Comparison of ENCODE assay signal across 18 cellular contexts in genomic region chr2:110827518-110827917, GRCh38.
DNase-seq lines count a peak whose midpoint lies in the region; ATAC-seq, FAIRE-seq and TF ChIP-seq lines count a peak whose summit lies in the region.
"Had no signal": no experiment of that assay in that cellular context is flagged by ENCODE, and none has a peak within 500 bp of the region (broad histone marks: within the 10 kb centered on the region; RNA-seq: fewer than 3 reads in every experiment).

No MANE protein-coding gene starts in this region.

- TF ChIP-seq CTCF in GM12878 (IDR thresholded peaks at IDR 0.05 in 2 of 3, conservative IDR thresholded peaks at IDR 0.05 in 1 of 3; ENCODE audit: control insufficient read depth in 2 of 3, extremely low read depth in 1 of 3, insufficient read depth in 1 of 3, low read depth in 3 of 3, low read length in 3 of 3), result no peak
- no peak for TF ChIP-seq CTCF in breast epithelium (IDR thresholded peaks at IDR 0.05)
- TF ChIP-seq CTCF in BE2C (IDR thresholded peaks at IDR 0.05; ENCODE audit: low read depth, low read length), result no peak

- H3K27me3 Mint-ChIP-seq in CD8-positive, alpha-beta memory T cell, result peaks cover 5 to 12% of the 10 kb centered on the region in 2 donors

- no peak for TF ChIP-seq RAD21 in GM12878 (IDR thresholded peaks at IDR 0.05; ENCODE audit: insufficient read depth, low read depth, low read length)

- DNase-seq in CD8-positive, alpha-beta memory T cell, result no peak
- DNase-seq in Karpas-422 (peak; percentile 7), GM12878 (ENCODE audit: low read depth, low spot score) (no peak), breast epithelium (ENCODE audit: low spot score in 2 of 2) (no peak), BE2C (no peak)
- no peak for DNase-seq in stimulated activated naive CD8-positive, alpha-beta T cell treated with anti-CD3 and anti-CD28 coated beads, Interleukin-15, Interleukin-2, amounts not matched to agents 100 U/mL and 50 U/mL, for 24 hours
- DNase-seq in activated naive CD4-positive, alpha-beta T cell treated with anti-CD3 and anti-CD28 coated beads, Interleukin-2, amount 50 U/mL, for 72 hours (ENCODE audit: low spot score in 2 of 2), result no peak
- DNase-seq: GOT3, KBM-7, NCI-H1436, NCI-H2029, NCI-H345, NCI-H526 treated with DMSO at 0.1 percent for 48 hours had no signal

- TF ChIP-seq POLR2A in GM12878 (IDR thresholded peaks at IDR 0.05; ENCODE audit: low read depth, low read length) (no peak), breast epithelium (IDR thresholded peaks at IDR 0.05) (no peak)

- ATAC-seq in GM12878, result no peak
- peak; percentile 49 for ATAC-seq in stimulated activated naive CD8-positive, alpha-beta T cell treated with anti-CD3 and anti-CD28 coated beads, Interleukin-15, Interleukin-2, amounts not matched to agents 100 U/mL and 50 U/mL, for 24 hours
- ATAC-seq in activated naive CD4-positive, alpha-beta T cell treated with anti-CD3 and anti-CD28 coated beads, Interleukin-2, amount 50 U/mL, for 72 hours, result no peak
- ATAC-seq: Panc1 had no signal

- H3K4me1 Mint-ChIP-seq in CD8-positive, alpha-beta memory T cell, result peaks cover 16 to 25% (median 21%) of the 10 kb centered on the region in 3 donors

- no peaks in the 10 kb centered on the region for H4K20me1 ChIP-seq in Karpas-422 (ENCODE audit: insufficient read depth, low read depth, low read length)
- H4K20me1 ChIP-seq in GM12878 (ENCODE audit: control insufficient read depth, insufficient read depth), result no peaks in the 10 kb centered on the region
- H4K20me1 ChIP-seq: BLaER1 treated with 17β-estradiol and CSF1 and Interleukin-3, amounts not matched to agents 10 nM and 100 nM had no signal

- BruUV-seq in GM12878 (replicated peaks; lab: Mats Ljungman, UMichigan), result no TSS peak

- H3K4me3 Mint-ChIP-seq in CD8-positive, alpha-beta memory T cell, result peak overlapping the region in 4 of 7 donors; percentile 32 to 65 (median 54)

- SMC1A ChIA-PET in GM12878 (lab: Charles Lee; ENCODE audit: uncharacterized antibody, unreplicated experiment), result interaction anchor here (0.6 to 0.8 kb wide), 3 partner anchors 16 to 684 kb away, joined by 3 read pairs; no protein-coding TSS in a partner anchor

- H3K36me3 Mint-ChIP-seq in CD8-positive, alpha-beta memory T cell, result peaks cover 1 to 19% (median 2%) of the 10 kb centered on the region in 3 donors
- peaks cover 21 to 23% of the 10 kb centered on the region in 2 donors for H3K36me3 Mint-ChIP-seq in activated naive CD4-positive, alpha-beta T cell treated with anti-CD3 and anti-CD28 coated beads, Interleukin-2, amount 50 U/mL, for 72 hours

- 62% methylated on average over 1 of the region's 1 CpG for WGBS in GM12878 (ENCODE audit: insufficient coverage, insufficient replicate concordance, low lambda C conversion rate, missing lambda C conversion rate)

- peaks cover 4% of the 10 kb centered on the region for H3K9me3 ChIP-seq in CD8-positive, alpha-beta memory T cell (ENCODE audit: low read length)
- H3K9me3 ChIP-seq in Karpas-422 (ENCODE audit: low read length) (no peaks in the 10 kb centered on the region), GM12878 (replicated peaks; ENCODE audit: control insufficient read depth, insufficient read depth, low read length) (peaks cover 4% of the 10 kb centered on the region), breast epithelium (peaks cover 0 to 10% of the 10 kb centered on the region in 2 donors), BE2C (no peaks in the 10 kb centered on the region)
- H3K9me3 ChIP-seq: SJSA1 had no signal

- POLR2A ChIA-PET in CD8-positive, alpha-beta memory T cell (lab: Charles Lee), result interaction anchor here (0.6 kb wide), 1 partner anchor 1097 kb away, joined by 3 read pairs; no protein-coding TSS in a partner anchor
- POLR2A ChIA-PET in GM12878 (lab: Charles Lee), result no interaction called here

- TF ChIP-seq EP300 in GM12878 (IDR thresholded peaks at IDR 0.05; ENCODE audit: borderline replicate concordance in 1 of 2, control insufficient read depth in 1 of 2, low read depth in 2 of 2, low read length in 2 of 2), result no peak

- H3K79me2 ChIP-seq in Karpas-422 (ENCODE audit: low read length), result no peaks in the 10 kb centered on the region
- no peaks in the 10 kb centered on the region for H3K79me2 ChIP-seq in GM12878 (ENCODE audit: control insufficient read depth, insufficient read depth, low read length)

- no peak overlapping the region for H3K4me3 ChIP-seq in CD8-positive, alpha-beta memory T cell (ENCODE audit: low read length)
- H3K4me3 ChIP-seq in Karpas-422 (ENCODE audit: low read length) (no peak overlapping the region), GM12878 (no peak overlapping the region), breast epithelium (no peak overlapping the region), BE2C (ENCODE audit: low read depth, low read length) (no peak overlapping the region)
- H3K4me3 ChIP-seq: A549; BLaER1 treated with 17β-estradiol and CSF1 and Interleukin-3, amounts not matched to agents 10 nM and 100 nM; SJSA1 had no signal

- peaks cover 14% of the 10 kb centered on the region for H3K4me1 ChIP-seq in CD8-positive, alpha-beta memory T cell (ENCODE audit: insufficient read depth, low read length)
- no peaks in the 10 kb centered on the region for H3K4me1 ChIP-seq in Karpas-422 (ENCODE audit: low read length)
- no peaks in the 10 kb centered on the region for H3K4me1 ChIP-seq in GM12878 (ENCODE audit: control insufficient read depth, insufficient read depth, low read length)
- no peaks in the 10 kb centered on the region for H3K4me1 ChIP-seq in breast epithelium
- no peaks in the 10 kb centered on the region for H3K4me1 ChIP-seq in BE2C
- H3K4me1 ChIP-seq: A549, SJSA1 had no signal

- FAIRE-seq in GM12878 (lab: Jason Lieb, UNC), result no peak
- FAIRE-seq: A549, D721Med had no signal

- peaks cover 5 to 16% (median 9%) of the 10 kb centered on the region in 5 donors for H3K9me3 Mint-ChIP-seq in CD8-positive, alpha-beta memory T cell
- H3K9me3 Mint-ChIP-seq in activated naive CD4-positive, alpha-beta T cell treated with anti-CD3 and anti-CD28 coated beads, Interleukin-2, amount 50 U/mL, for 72 hours, result peaks cover 6 to 18% of the 10 kb centered on the region in 2 donors

- intact Hi-C loops in GM12878 (cut with micrococcal nuclease; ENCODE audit: unreplicated experiment) (no loop called here), breast epithelium (cut with DNase I; ENCODE audit: low total_unique reads) (no loop called here)

- H3K4me2 ChIP-seq in Karpas-422 (ENCODE audit: low read depth, low read length, poor library complexity, severe bottlenecking) (no peak overlapping the region), GM12878 (ENCODE audit: control insufficient read depth, insufficient read depth) (no peak overlapping the region)
- H3K4me2 ChIP-seq: A549 had no signal

- peak overlapping the region in 6 of 8 donors; percentile 5 to 82 (median 31) for H3K27ac Mint-ChIP-seq in CD8-positive, alpha-beta memory T cell
- peak overlapping the region in 1 of 2 donors; percentile 18 for H3K27ac Mint-ChIP-seq in activated naive CD4-positive, alpha-beta T cell treated with anti-CD3 and anti-CD28 coated beads, Interleukin-2, amount 50 U/mL, for 72 hours

- CTCF ChIA-PET in CD8-positive, alpha-beta memory T cell (lab: Charles Lee), result interaction anchor here (3.5 kb wide), 1 partner anchor 16 kb away, joined by 10 read pairs; no protein-coding TSS in a partner anchor
- CTCF ChIA-PET in GM12878 (lab: Yijun Ruan, JAX), result interaction anchor here (1.1 to 1.2 kb wide), 2 partner anchors 15 to 26 kb away, joined by 3 to 7 read pairs; no protein-coding TSS in a partner anchor

- in situ Hi-C loops in GM12878 (cut with MboI), result no loop called here

- no peaks in the 10 kb centered on the region for H3K36me3 ChIP-seq in CD8-positive, alpha-beta memory T cell (ENCODE audit: insufficient read depth, low read length)
- H3K36me3 ChIP-seq in Karpas-422 (ENCODE audit: insufficient read depth, low read length) (no peaks in the 10 kb centered on the region), GM12878 (ENCODE audit: control insufficient read depth in 2 of 2, insufficient read depth in 2 of 2, low read length in 1 of 2) (no peaks in the 10 kb centered on the region), breast epithelium (no peaks in the 10 kb centered on the region), BE2C (no peaks in the 10 kb centered on the region)
- H3K36me3 ChIP-seq: BLaER1 treated with 17β-estradiol and CSF1 and Interleukin-3, amounts not matched to agents 10 nM and 100 nM; SJSA1 had no signal

- RAD21 ChIA-PET in GM12878 (lab: Charles Lee; ENCODE audit: unreplicated experiment), result interaction anchor here (1.4 kb wide), 1 partner anchor 13 kb away, joined by 3 read pairs; no protein-coding TSS in a partner anchor

- H3K27me3 ChIP-seq in CD8-positive, alpha-beta memory T cell (ENCODE audit: insufficient read depth, low read length, poor library complexity, severe bottlenecking), result no peaks in the 10 kb centered on the region
- H3K27me3 ChIP-seq in Karpas-422 (ENCODE audit: low read length) (no peaks in the 10 kb centered on the region), GM12878 (replicated peaks in 1 of 2; ENCODE audit: control insufficient read depth in 2 of 2, insufficient read depth in 2 of 2, low read length in 1 of 2) (no peaks in the 10 kb centered on the region; a peak in 1 of 4 replicates), breast epithelium (no peaks in the 10 kb centered on the region), BE2C (no peaks in the 10 kb centered on the region)
- H3K27me3 ChIP-seq: BLaER1 treated with 17β-estradiol and CSF1 and Interleukin-3, amounts not matched to agents 10 nM and 100 nM had no signal

- no peaks in the 10 kb centered on the region for H3K9me2 ChIP-seq in Karpas-422 (replicated peaks; ENCODE audit: insufficient read depth, low read length)

- H3K27ac ChIP-seq in CD8-positive, alpha-beta memory T cell (ENCODE audit: low read depth, low read length), result no peak overlapping the region
- H3K27ac ChIP-seq in Karpas-422 (ENCODE audit: low read length), result no peak overlapping the region
- H3K27ac ChIP-seq in GM12878 (ENCODE audit: control insufficient read depth, insufficient read depth), result no peak overlapping the region
- H3K27ac ChIP-seq in breast epithelium, result no peak overlapping the region
- H3K27ac ChIP-seq: A549; BLaER1 treated with 17β-estradiol and CSF1 and Interleukin-3, amounts not matched to agents 10 nM and 100 nM; SJSA1 had no signal

- no peak overlapping the region for H3K9ac ChIP-seq in Karpas-422 (ENCODE audit: low read length)
- H3K9ac ChIP-seq in GM12878 (ENCODE audit: control insufficient read depth, insufficient read depth, low read length), result no peak overlapping the region
- H3K9ac ChIP-seq: BLaER1 treated with 17β-estradiol and CSF1 and Interleukin-3, amounts not matched to agents 10 nM and 100 nM had no signal

- H2AFZ ChIP-seq in Karpas-422 (ENCODE audit: low read length) (no peak overlapping the region), GM12878 (ENCODE audit: control insufficient read depth, low read depth, low read length) (no peak overlapping the region)

TF ChIP-seq in GM12878, 131 proteins besides CTCF, POLR2A, EP300 and RAD21 (continues in another document):
- TF ChIP-seq TAF1 (IDR thresholded peaks at IDR 0.05; ENCODE audit: borderline replicate concordance, low read depth, low read length), result no peak
